In the genomic region with DNA sequence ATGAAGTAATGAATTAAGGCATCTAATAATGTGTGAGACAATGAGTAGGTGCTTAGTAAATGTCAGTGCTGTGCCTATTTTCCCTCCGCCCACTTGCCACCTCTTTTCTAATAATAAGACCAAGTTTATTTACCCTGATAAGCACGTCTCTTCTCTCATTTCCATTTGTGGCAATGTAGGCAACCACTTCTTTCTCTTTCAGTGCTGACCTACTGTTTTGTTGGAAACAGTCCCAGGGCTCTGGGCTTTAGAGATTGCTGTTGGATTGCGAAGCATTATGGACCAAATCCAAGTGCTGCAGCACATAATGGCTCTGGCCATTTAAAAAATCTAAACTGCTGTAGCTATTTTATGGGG, we compare ENCODE assay signal across 8 cellular contexts.
DNase-seq lines count a peak whose midpoint lies in the region; ATAC-seq, FAIRE-seq and TF ChIP-seq lines count a peak whose summit lies in the region.

No MANE protein-coding gene starts in this region.

- H3K4me3 ChIP-seq in astrocyte (ENCODE audit: insufficient read depth, low read depth, low read length) (no peak overlapping the region), transverse colon (no peak overlapping the region)

- peak overlapping the region; percentile 38 for H3K4me2 ChIP-seq in astrocyte (ENCODE audit: low read length)

- no peaks in the 10 kb centered on the region for H3K9me3 ChIP-seq in astrocyte (ENCODE audit: insufficient read depth, low read depth, low read length)
- no peaks in the 10 kb centered on the region for H3K9me3 ChIP-seq in transverse colon

- no peaks in the 10 kb centered on the region for H3K79me2 ChIP-seq in astrocyte (ENCODE audit: insufficient read depth, low read length)

- H3K4me1 ChIP-seq in astrocyte (ENCODE audit: insufficient read depth, low read length): peaks cover 7% of the 10 kb centered on the region
- H3K4me1 ChIP-seq in transverse colon: peaks cover 0 to 20% (median 8%) of the 10 kb centered on the region in 4 donors

- intact Hi-C loops in activated naive CD4-positive, alpha-beta T cell treated with anti-CD3 and anti-CD28 coated beads for 36 hours (cut with micrococcal nuclease): no loop called here
- intact Hi-C loops in transverse colon (cut with DNase I; ENCODE audit: low total_unique reads): loop anchor here (10.0 kb wide), 1 partner anchor 317 kb away; no protein-coding TSS in a partner anchor

- FAIRE-seq in astrocyte (lab: Jason Lieb, UNC): no peak
- FAIRE-seq in islet of Langerhans (lab: Jason Lieb, UNC): peak; percentile 96

- in situ Hi-C loops in transverse colon (cut with MboI; ENCODE audit: low pct_ligation_motif_present in 1 of 4, low pct_unique_long_range_greater_than_20kb in 1 of 4, low sequenced_read_pairs in 3 of 4): loop anchor here (10.0 to 25.0 kb wide), 4 partner anchors 97 to 749 kb away; partner anchors contain the start of gene BTG1 (in 3 of the 4)

- DNase-seq in activated naive CD4-positive, alpha-beta T cell treated with anti-CD3 and anti-CD28 coated beads for 36 hours: no peak
- no peak for DNase-seq in activated naive CD4-positive, alpha-beta T cell treated with anti-CD3 and anti-CD28 coated beads, Interleukin-2, amount 50 U/mL, for 72 hours (ENCODE audit: low spot score in 2 of 2)
- peak; percentile 92 for DNase-seq in astrocyte (ENCODE audit: low read depth)
- peak; percentile 35 for DNase-seq in transverse colon
- DNase-seq in NCI-H510A treated with DMSO at 0.1 percent for 48 hours (lab: John Stamatoyannopoulos, UW): no peak

- no peaks in the 10 kb centered on the region for H3K27me3 Mint-ChIP-seq in activated naive CD4-positive, alpha-beta T cell treated with anti-CD3 and anti-CD28 coated beads for 36 hours (ENCODE audit: low read depth)
- H3K27me3 Mint-ChIP-seq in astrocyte (ENCODE audit: low read depth, unreplicated experiment): no peaks in the 10 kb centered on the region

- TF ChIP-seq POLR2A in transverse colon (IDR thresholded peaks at IDR 0.05): no peak

- H3K36me3 ChIP-seq in astrocyte (ENCODE audit: insufficient read depth, low read length) (no peaks in the 10 kb centered on the region), transverse colon (no peaks in the 10 kb centered on the region)

- peaks cover 9% of the 10 kb centered on the region for H3K9me3 Mint-ChIP-seq in activated naive CD4-positive, alpha-beta T cell treated with anti-CD3 and anti-CD28 coated beads for 36 hours
- H3K9me3 Mint-ChIP-seq in activated naive CD4-positive, alpha-beta T cell treated with anti-CD3 and anti-CD28 coated beads, Interleukin-2, amount 50 U/mL, for 72 hours: peaks cover 14 to 26% of the 10 kb centered on the region in 2 donors
- H3K9me3 Mint-ChIP-seq in astrocyte (ENCODE audit: unreplicated experiment): peaks cover 2% of the 10 kb centered on the region

- H3K27ac Mint-ChIP-seq in activated naive CD4-positive, alpha-beta T cell treated with anti-CD3 and anti-CD28 coated beads for 36 hours: peak overlapping the region; percentile 73
- no peak overlapping the region for H3K27ac Mint-ChIP-seq in activated naive CD4-positive, alpha-beta T cell treated with anti-CD3 and anti-CD28 coated beads, Interleukin-2, amount 50 U/mL, for 72 hours
- H3K27ac Mint-ChIP-seq in astrocyte (ENCODE audit: unreplicated experiment): peak overlapping the region; percentile 29

- H3K9ac ChIP-seq in astrocyte (ENCODE audit: low read length): no peak overlapping the region

- no peak overlapping the region for H2AFZ ChIP-seq in astrocyte (ENCODE audit: low read depth, low read length)

- TF ChIP-seq CTCF in astrocyte (IDR thresholded peaks at IDR 0.05; ENCODE audit: insufficient read depth, low read depth, low read length) (no peak), transverse colon (IDR thresholded peaks at IDR 0.05) (no peak)

- peaks cover 71% of the 10 kb centered on the region for H3K4me1 Mint-ChIP-seq in activated naive CD4-positive, alpha-beta T cell treated with anti-CD3 and anti-CD28 coated beads for 36 hours (ENCODE audit: low read depth)
- peaks cover 2% of the 10 kb centered on the region for H3K4me1 Mint-ChIP-seq in astrocyte (ENCODE audit: low read depth, unreplicated experiment)

- CTCF ChIA-PET in activated naive CD4-positive, alpha-beta T cell treated with anti-CD3 and anti-CD28 coated beads for 36 hours (lab: Charles Lee): no interaction called here

- no peaks in the 10 kb centered on the region for H4K20me1 ChIP-seq in astrocyte (ENCODE audit: insufficient read depth, low read length)

- no peak for TF ChIP-seq EP300 in transverse colon (IDR thresholded peaks at IDR 0.05; ENCODE audit: low read depth)

- 15 to 25% methylated on average over 3 of the region's 3 CpGs for WGBS in transverse colon (ENCODE audit: low coverage in 1 of 2), 2 donors

- no peak overlapping the region for H3K27ac ChIP-seq in astrocyte (ENCODE audit: low read depth, low read length)
- peak overlapping the region; percentile 37 to 69 (median 65) for H3K27ac ChIP-seq in transverse colon

- H3K27me3 ChIP-seq in astrocyte (ENCODE audit: insufficient read depth, low read length) (no peaks in the 10 kb centered on the region), transverse colon (no peaks in the 10 kb centered on the region)

- peaks cover 20% of the 10 kb centered on the region for H3K36me3 Mint-ChIP-seq in activated naive CD4-positive, alpha-beta T cell treated with anti-CD3 and anti-CD28 coated beads for 36 hours (ENCODE audit: low read depth)
- peaks cover 17 to 50% of the 10 kb centered on the region in 2 donors for H3K36me3 Mint-ChIP-seq in activated naive CD4-positive, alpha-beta T cell treated with anti-CD3 and anti-CD28 coated beads, Interleukin-2, amount 50 U/mL, for 72 hours
- H3K36me3 Mint-ChIP-seq in astrocyte (ENCODE audit: low read depth, unreplicated experiment): no peaks in the 10 kb centered on the region

- peak overlapping the region; percentile 39 for H3K4me3 Mint-ChIP-seq in activated naive CD4-positive, alpha-beta T cell treated with anti-CD3 and anti-CD28 coated beads for 36 hours
- H3K4me3 Mint-ChIP-seq in astrocyte (ENCODE audit: unreplicated experiment): no peak overlapping the region

- no peak for ATAC-seq in activated naive CD4-positive, alpha-beta T cell treated with anti-CD3 and anti-CD28 coated beads, Interleukin-2, amount 50 U/mL, for 72 hours
- ATAC-seq in GM19455 (IDR thresholded peaks at IDR 0.05; ENCODE audit: unreplicated experiment): no peak
- ATAC-seq in HG03097 (IDR thresholded peaks at IDR 0.05; ENCODE audit: low FRiP score, unreplicated experiment): no peak

Comparison
In these comparisons a context has a peak if more than half of its experiments do, and no peak if none do; other contexts are left out.
1. H3K27ac Mint-ChIP-seq: peak in activated naive CD4-positive, alpha-beta T cell treated with anti-CD3 and anti-CD28 coated beads for 36 hours (single experiment) and astrocyte (single experiment); none in activated naive CD4-positive, alpha-beta T cell treated with anti-CD3 and anti-CD28 coated beads, Interleukin-2, amount 50 U/mL, for 72 hours (0 of 2).
2. DNase-seq: peak in astrocyte (single experiment) and transverse colon (single experiment); none in activated naive CD4-positive, alpha-beta T cell treated with anti-CD3 and anti-CD28 coated beads for 36 hours (single experiment), activated naive CD4-positive, alpha-beta T cell treated with anti-CD3 and anti-CD28 coated beads, Interleukin-2, amount 50 U/mL, for 72 hours (0 of 2) and NCI-H510A treated with DMSO at 0.1 percent for 48 hours (single experiment).